29 cellular contexts compared by ENCODE assay signal in the genomic region with DNA sequence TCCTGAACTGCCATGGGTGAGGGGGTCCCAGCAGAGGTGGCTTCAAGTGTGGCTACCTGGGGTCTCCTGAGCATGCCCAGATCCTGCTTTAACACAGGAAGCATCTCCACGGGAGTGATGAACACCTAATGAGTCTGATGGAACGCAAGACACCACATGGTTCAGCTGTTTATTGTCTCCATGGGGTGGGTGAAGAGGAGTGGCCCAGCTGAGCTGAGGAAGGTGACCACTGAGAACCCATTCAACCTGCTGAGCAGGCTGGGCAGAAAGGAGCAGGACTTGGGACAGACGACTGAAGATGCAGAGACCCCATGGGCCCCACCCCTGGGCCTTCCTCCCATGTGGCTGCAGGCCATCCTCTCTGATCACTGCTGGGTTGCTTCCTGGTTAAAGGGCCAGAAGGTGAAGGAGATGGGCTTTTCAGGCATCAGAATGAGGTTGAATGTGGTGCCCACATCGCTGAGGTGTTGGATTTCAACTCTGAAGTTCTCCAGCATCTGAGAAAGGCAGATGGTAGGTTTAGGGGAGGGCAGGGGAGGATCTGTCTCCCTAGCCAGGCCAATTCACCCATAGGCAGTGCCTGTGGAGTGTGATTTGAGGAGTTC. TPM values are rescaled to one million over a fixed set of nuclear protein-coding genes. Genes with fewer than 3 reads are reported as not detected.
A peak's percentile ranks its signal among the peaks of the same experiment; 100 is the strongest.
DNase-seq lines count a peak whose midpoint lies in the region; FAIRE-seq and TF ChIP-seq lines count a peak whose summit lies in the region.
"Had no signal": no experiment of that assay in that cellular context is flagged by ENCODE, and none has a peak within 500 bp of the region (broad histone marks: within the 10 kb centered on the region; RNA-seq: fewer than 3 reads in every experiment).

No MANE protein-coding gene starts in this region.

- no peak for TF ChIP-seq POLR2A in spleen (IDR thresholded peaks at IDR 0.05)

- H3K23ac ChIP-seq in mesendoderm (ENCODE audit: low read length), result no peak overlapping the region

- no peak overlapping the region for H3K56ac ChIP-seq in mesendoderm (ENCODE audit: low read length)

- no peaks in the 10 kb centered on the region for H3K27me3 ChIP-seq in bronchial epithelial cell (ENCODE audit: control insufficient read depth, insufficient read depth, low read length)
- H3K27me3 ChIP-seq in mesendoderm (ENCODE audit: insufficient read depth, low read length, poor library complexity), result no peaks in the 10 kb centered on the region
- H3K27me3 ChIP-seq in spleen (replicated peaks in 1 of 7), result no peaks in the 10 kb centered on the region
- H3K27me3 ChIP-seq: SJSA1 had no signal

- H3K9ac ChIP-seq in mesendoderm (ENCODE audit: low read length), result no peak overlapping the region

- in situ Hi-C loops in GM13977 (cut with MboI; ENCODE audit: low pct_unique_long_range_greater_than_20kb, low sequenced_read_pairs, unreplicated experiment), result no loop called here

- H2BK5ac ChIP-seq in mesendoderm (ENCODE audit: low read length), result no peak overlapping the region

- no peaks in the 10 kb centered on the region for H3K79me1 ChIP-seq in mesendoderm (ENCODE audit: low read length)

- H3K4ac ChIP-seq in mesendoderm (ENCODE audit: low read depth, low read length), result no peak overlapping the region

- H4K5ac ChIP-seq in mesendoderm (ENCODE audit: low read length), result no peak overlapping the region

- H3K18ac ChIP-seq in mesendoderm (ENCODE audit: low read length), result no peak overlapping the region

- intact Hi-C loops in spleen (cut with DNase I; ENCODE audit: low total_unique reads), result no loop called here

- H3K27ac ChIP-seq in HEK293 (ENCODE audit: extremely low read depth, low read depth, low read length) (no peak overlapping the region), mesendoderm (ENCODE audit: low read depth, low read length) (no peak overlapping the region), spleen (no peak overlapping the region)
- H3K27ac ChIP-seq: A549, SJSA1 had no signal

- WGBS in mesendoderm (ENCODE audit: extremely low coverage, insufficient coverage, low lambda C conversion rate), result no CpG with 5 or more reads among the region's 4 CpGs
- WGBS in spleen, 5 donors, result 72 to 86% (median 80%) methylated on average over 4 of the region's 4 CpGs

- H2BK15ac ChIP-seq in mesendoderm (replicated peaks; ENCODE audit: low read depth), result no peak overlapping the region

- no peak for TF ChIP-seq CTCF in HEK293 (tag by site-specific recombination; IDR thresholded peaks at IDR 0.05)
- no peak for TF ChIP-seq CTCF in bronchial epithelial cell (IDR thresholded peaks at IDR 0.05; ENCODE audit: insufficient read depth, low read length, severe bottlenecking)
- no peak for TF ChIP-seq CTCF in spleen (IDR thresholded peaks at IDR 0.05 in 8 of 11, conservative IDR thresholded peaks at IDR 0.05 in 3 of 11)
- no peak for TF ChIP-seq CTCF in GM13977 (IDR thresholded peaks at IDR 0.05; ENCODE audit: extremely low read depth, insufficient read depth, missing control alignments)

- H2BK120ac ChIP-seq in mesendoderm (ENCODE audit: low read depth, low read length), result no peak overlapping the region

- POLR2A ChIA-PET in HEK293 (lab: Yijun Ruan, JAX), result no interaction called here

- H3K9me3 ChIP-seq in HEK293 (ENCODE audit: control insufficient read depth, insufficient read depth, low read depth, low read length) (no peaks in the 10 kb centered on the region), spleen (no peaks in the 10 kb centered on the region)
- H3K9me3 ChIP-seq: A549, SJSA1 had no signal

- H3K36me3 ChIP-seq in HEK293 (ENCODE audit: control insufficient read depth in 2 of 2, insufficient read depth in 1 of 2, low read length in 2 of 2) (no peaks in the 10 kb centered on the region), bronchial epithelial cell (ENCODE audit: control insufficient read depth, insufficient read depth, low read length) (no peaks in the 10 kb centered on the region), mesendoderm (ENCODE audit: control insufficient read depth, insufficient read depth, low read length) (no peaks in the 10 kb centered on the region), spleen (no peaks in the 10 kb centered on the region)
- H3K36me3 ChIP-seq: SJSA1 had no signal

- peak; percentile 58 for FAIRE-seq in bronchial epithelial cell (lab: Jason Lieb, UNC)
- FAIRE-seq: A549, GM18507 had no signal

- no peaks in the 10 kb centered on the region for H3K79me2 ChIP-seq in mesendoderm (ENCODE audit: control insufficient read depth, insufficient read depth, low read length)

- H3K4me1 ChIP-seq in HEK293 (ENCODE audit: control insufficient read depth, insufficient read depth, low read length) (no peaks in the 10 kb centered on the region), mesendoderm (ENCODE audit: control insufficient read depth, low read depth, low read length) (no peaks in the 10 kb centered on the region), spleen (no peaks in the 10 kb centered on the region)
- H3K4me1 ChIP-seq: A549 had no signal

- H3K4me3 ChIP-seq in HEK293 (ENCODE audit: low read depth, low read length) (no peak overlapping the region), bronchial epithelial cell (ENCODE audit: low read depth, low read length) (no peak overlapping the region), mesendoderm (ENCODE audit: low read length) (no peak overlapping the region), spleen (no peak overlapping the region)
- H3K4me3 ChIP-seq: A549, SJSA1 had no signal

- CTCF ChIA-PET in HEK293 (lab: Yijun Ruan, JAX), result interaction anchor here (0.6 to 3.1 kb wide), 2 partner anchors 17 to 415 kb away, joined by 3 to 14 read pairs; no protein-coding TSS in a partner anchor

- DNase-seq in bronchial epithelial cell (ENCODE audit: low read depth) (no peak), mesendoderm (no peak), spleen (peak; percentile 41), medulla oblongata (ENCODE audit: extremely low spot score) (no peak), COR-L47 (lab: John Stamatoyannopoulos, UW) (no peak), GM13977 (ENCODE audit: low spot score) (no peak), T-helper 1 cell (no peak)
- DNase-seq: C1 segment of cervical spinal cord; CD8-positive, alpha-beta T cell; DMS153; DND-41; H7; KBM-7; MV-4-11; NCI-H1105; NCI-H1436 treated with DMSO at 0.1 percent for 48 hours; NCI-H1930; NCI-H2107; NCI-H446; NCI-H524 treated with DMSO at 0.1 percent for 48 hours; NCI-H774; PC-3 had no signal

- no peak overlapping the region for H3K4me2 ChIP-seq in mesendoderm (ENCODE audit: low read length)
- H3K4me2 ChIP-seq: A549 had no signal

- H2AK5ac ChIP-seq in mesendoderm (ENCODE audit: low read length), result peak overlapping the region; percentile 45

- H4K8ac ChIP-seq in mesendoderm (ENCODE audit: low read depth, low read length), result no peak overlapping the region

TF ChIP-seq in HEK293, 187 proteins besides CTCF, POLR2A, EP300 and RAD21:
- TF ChIP-seq ZIC2 (tag by site-specific recombination; IDR thresholded peaks at IDR 0.05), result peak; percentile 100
- no peak for TF ChIP-seq ZNF664 (tag by site-specific recombination; IDR thresholded peaks at IDR 0.05)
- no peak for TF ChIP-seq ZNF223 (tag by site-specific recombination; IDR thresholded peaks at IDR 0.05)
- TF ChIP-seq ZNF138 (tag by site-specific recombination; IDR thresholded peaks at IDR 0.05; ENCODE audit: borderline replicate concordance), result no peak

RNA-seq across cellular contexts. Expression of a gene that starts 29.7 kb away (rescaled TPM):
- total RNA-seq in bronchial epithelial cell, result not detected in 2 replicates
- polyA plus RNA-seq in mesendoderm (2013, experiment 1 of 2), result 2.5 TPM
- 2.9 TPM for polyA plus RNA-seq in mesendoderm (2013, experiment 2 of 2)
- 10 to 100 TPM in 1 of 7 donors, 1 to 10 TPM in 6; 3.2 to 14.3 (median 5.0) TPM for total RNA-seq in spleen
- polyA plus RNA-seq in spleen, result 1 to 10 TPM; 1.6 to 3.6 (median 1.7) TPM
- total RNA-seq: CD8-positive, alpha-beta T cell; LHCN-M2; MCF 10A; RPMI7951 had no signal
